10 cellular contexts compared by ENCODE assay signal in genomic region chr19:35908010-35908441, GRCh38. TPM values are rescaled to one million over a fixed set of nuclear protein-coding genes. Genes with fewer than 3 reads are reported as not detected.
DNase-seq lines count a peak whose midpoint lies in the region; ATAC-seq and TF ChIP-seq lines count a peak whose summit lies in the region.
"Had no signal": no experiment of that assay in that cellular context is flagged by ENCODE, and none has a peak within 500 bp of the region (broad histone marks: within the 10 kb centered on the region; RNA-seq: fewer than 3 reads in every experiment).

TYROBP (minus strand) TSS chr19:35908295; CDS start chr19:35908228, 67 bp downstream.

- no peak for TF ChIP-seq CTCF in colonic mucosa (IDR thresholded peaks at IDR 0.05)

- H3K27ac ChIP-seq in colonic mucosa (peak within 1 kb of the TSS; percentile 50), mucosa of rectum (ENCODE audit: low read depth in 2 of 2, low read length in 2 of 2) (peak within 1 kb of the TSS; percentile 50 to 72)

- H3K4me1 ChIP-seq in colonic mucosa (no peaks in the 10 kb centered on the region), mucosa of rectum (ENCODE audit: control insufficient read depth in 2 of 2, insufficient read depth in 2 of 2, low read length in 2 of 2) (peaks cover 2 to 5% of the 10 kb centered on the region in 2 donors)

- H3K36me3 ChIP-seq in colonic mucosa (no peaks in the 10 kb centered on the region), mucosa of rectum (ENCODE audit: control insufficient read depth in 2 of 2, insufficient read depth in 2 of 2, low read length in 2 of 2) (no peaks in the 10 kb centered on the region)

- H3K9ac ChIP-seq in colonic mucosa (ENCODE audit: low read depth in 2 of 2, low read length in 2 of 2): peak within 1 kb of the TSS; percentile 43 to 51
- peak within 1 kb of the TSS; percentile 24 to 54 for H3K9ac ChIP-seq in mucosa of rectum (ENCODE audit: low read depth in 1 of 2, low read length in 2 of 2)

- H3K9me3 ChIP-seq in colonic mucosa (no peaks in the 10 kb centered on the region), mucosa of rectum (ENCODE audit: control insufficient read depth in 2 of 2, low read length in 2 of 2) (no peaks in the 10 kb centered on the region)

- intact Hi-C loops in colonic mucosa (cut with DNase I): no loop called here

- ATAC-seq in HG02840 (IDR thresholded peaks at IDR 0.05; ENCODE audit: low FRiP score, unreplicated experiment): no peak

- H3K4me1 Mint-ChIP-seq in activated naive CD8-positive, alpha-beta T cell (ENCODE audit: low read depth): peaks cover 39% of the 10 kb centered on the region
- H3K4me1 Mint-ChIP-seq in activated naive CD8-positive, alpha-beta T cell treated with anti-CD3 and anti-CD28 coated beads for 36 hours: peaks cover 49% of the 10 kb centered on the region

- peak within 1 kb of the TSS; percentile 79 for H3K27ac Mint-ChIP-seq in activated naive CD8-positive, alpha-beta T cell
- no peak within 1 kb of the TSS for H3K27ac Mint-ChIP-seq in activated naive CD8-positive, alpha-beta T cell treated with anti-CD3 and anti-CD28 coated beads for 36 hours

- H3K9me3 Mint-ChIP-seq in activated naive CD8-positive, alpha-beta T cell (ENCODE audit: low read depth): no peaks in the 10 kb centered on the region
- H3K9me3 Mint-ChIP-seq in activated naive CD8-positive, alpha-beta T cell treated with anti-CD3 and anti-CD28 coated beads for 36 hours: no peaks in the 10 kb centered on the region

- H3K4me3 ChIP-seq in colonic mucosa: peak within 1 kb of the TSS; percentile 15
- H3K4me3 ChIP-seq in mucosa of rectum (ENCODE audit: low read length in 2 of 2): peak within 1 kb of the TSS; percentile 43 to 63

- H3K36me3 Mint-ChIP-seq in activated naive CD8-positive, alpha-beta T cell: no peaks in the 10 kb centered on the region
- H3K36me3 Mint-ChIP-seq in activated naive CD8-positive, alpha-beta T cell treated with anti-CD3 and anti-CD28 coated beads for 36 hours: peaks cover 3% of the 10 kb centered on the region

- no peaks in the 10 kb centered on the region for H3K27me3 Mint-ChIP-seq in activated naive CD8-positive, alpha-beta T cell
- H3K27me3 Mint-ChIP-seq in activated naive CD8-positive, alpha-beta T cell treated with anti-CD3 and anti-CD28 coated beads for 36 hours: no peaks in the 10 kb centered on the region

- no peaks in the 10 kb centered on the region for H3K27me3 ChIP-seq in colonic mucosa
- H3K27me3 ChIP-seq in mucosa of rectum (ENCODE audit: control insufficient read depth in 2 of 2, insufficient read depth in 2 of 2, low read length in 2 of 2): no peaks in the 10 kb centered on the region

- no peak for DNase-seq in activated naive CD8-positive, alpha-beta T cell treated with anti-CD3 and anti-CD28 coated beads for 36 hours
- DNase-seq in colonic mucosa (no peak), ureter (ENCODE audit: low spot score) (no peak), NCI-H1105 treated with DMSO at 0.1 percent for 48 hours (lab: John Stamatoyannopoulos, UW) (no peak), DMS79 (lab: John Stamatoyannopoulos, UW) (no peak)
- DNase-seq: erythroblast, NCI-H510A treated with DMSO at 0.1 percent for 48 hours had no signal

- no peak within 1 kb of the TSS for H3K4me3 Mint-ChIP-seq in activated naive CD8-positive, alpha-beta T cell
- no peak within 1 kb of the TSS for H3K4me3 Mint-ChIP-seq in activated naive CD8-positive, alpha-beta T cell treated with anti-CD3 and anti-CD28 coated beads for 36 hours

RNA-seq across cellular contexts. Expression of gene TYROBP, which starts in this region (rescaled TPM):
- not detected for total RNA-seq in activated naive CD8-positive, alpha-beta T cell treated with anti-CD3 and anti-CD28 coated beads for 36 hours
- total RNA-seq in colonic mucosa: 10 to 100 TPM; 10.4 to 32.8 TPM
- total RNA-seq in ureter: 18.7 TPM

Comparison
In these comparisons a context has a peak if more than half of its experiments do, and no peak if none do; other contexts are left out.
1. RNA of gene TYROBP (total RNA-seq): 10.4 to 32.8 TPM in colonic mucosa and 18.7 TPM in ureter (single experiment); not detected in activated naive CD8-positive, alpha-beta T cell treated with anti-CD3 and anti-CD28 coated beads for 36 hours; every median in the first group is over 4 times any median in the second.